Comparison of ENCODE assay signal across 12 cellular contexts in the genomic region with DNA sequence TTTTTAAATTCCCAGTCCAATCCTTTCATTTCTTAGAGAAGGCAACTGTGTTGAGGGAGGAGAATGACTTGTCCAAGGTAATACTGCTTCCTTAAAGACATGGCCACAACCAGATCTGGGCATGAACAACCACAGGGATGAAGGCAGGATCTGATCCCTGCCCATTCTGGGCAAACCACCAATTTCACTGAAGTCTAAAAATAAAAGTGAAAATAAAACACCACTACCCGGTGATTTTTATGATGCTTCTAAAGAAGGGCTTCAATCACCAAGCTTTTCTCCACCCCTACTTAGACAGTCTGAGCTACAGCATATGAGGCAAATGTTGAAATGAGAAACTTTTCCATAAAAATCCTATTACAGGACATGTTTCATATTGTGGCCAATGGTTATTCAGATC.
DNase-seq lines count a peak whose midpoint lies in the region; ATAC-seq and TF ChIP-seq lines count a peak whose summit lies in the region.
"Had no signal": no experiment of that assay in that cellular context is flagged by ENCODE, and none has a peak within 500 bp of the region (broad histone marks: within the 10 kb centered on the region; RNA-seq: fewer than 3 reads in every experiment).

No MANE protein-coding gene starts in this region.

- intact Hi-C loops in esophagus squamous epithelium (cut with DNase I): no loop called here
- intact Hi-C loops in colonic mucosa (cut with DNase I): no loop called here

- no peaks in the 10 kb centered on the region for H3K27me3 Mint-ChIP-seq in activated T-cell treated with anti-CD3 and anti-CD28 coated beads, Interleukin-2, amount 50 U/mL, for 72 hours (ENCODE audit: low read depth)
- H3K27me3 Mint-ChIP-seq in CD8-positive, alpha-beta memory T cell: peaks cover 2 to 8% of the 10 kb centered on the region in 2 donors
- H3K27me3 Mint-ChIP-seq: central memory CD8-positive, alpha-beta T cell had no signal

- peaks cover 2 to 3% of the 10 kb centered on the region in 2 donors for H3K36me3 Mint-ChIP-seq in activated T-cell treated with anti-CD3 and anti-CD28 coated beads, Interleukin-2, amount 50 U/mL, for 72 hours (ENCODE audit: insufficient read depth in 2 of 2)
- H3K36me3 Mint-ChIP-seq in CD8-positive, alpha-beta memory T cell: no peaks in the 10 kb centered on the region

- peaks cover 3% of the 10 kb centered on the region; the same call in 1 of the 2 replicates for H3K9me3 ChIP-seq in MG63
- H3K9me3 ChIP-seq in esophagus squamous epithelium: no peaks in the 10 kb centered on the region
- H3K9me3 ChIP-seq in colonic mucosa: no peaks in the 10 kb centered on the region
- no peaks in the 10 kb centered on the region for H3K9me3 ChIP-seq in CD8-positive, alpha-beta memory T cell (ENCODE audit: low read length)

- CTCF ChIA-PET in CD8-positive, alpha-beta memory T cell (lab: Charles Lee): no interaction called here

- H3K9ac ChIP-seq in colonic mucosa (ENCODE audit: low read depth in 2 of 2, low read length in 2 of 2): no peak overlapping the region

- H3K27me3 ChIP-seq in MG63 (no peaks in the 10 kb centered on the region), esophagus squamous epithelium (no peaks in the 10 kb centered on the region), colonic mucosa (no peaks in the 10 kb centered on the region)
- no peaks in the 10 kb centered on the region for H3K27me3 ChIP-seq in CD8-positive, alpha-beta memory T cell (ENCODE audit: insufficient read depth, low read length, poor library complexity, severe bottlenecking)

- H3K9me3 Mint-ChIP-seq in activated T-cell treated with anti-CD3 and anti-CD28 coated beads, Interleukin-2, amount 50 U/mL, for 72 hours: peaks cover 0 to 1% of the 10 kb centered on the region in 2 donors
- H3K9me3 Mint-ChIP-seq in CD8-positive, alpha-beta memory T cell: no peaks in the 10 kb centered on the region
- H3K9me3 Mint-ChIP-seq: central memory CD8-positive, alpha-beta T cell had no signal

- TF ChIP-seq POLR2A in esophagus squamous epithelium (IDR thresholded peaks at IDR 0.05): no peak

- POLR2A ChIA-PET in CD8-positive, alpha-beta memory T cell (lab: Charles Lee): no interaction called here

- H3K4me1 Mint-ChIP-seq in activated T-cell treated with anti-CD3 and anti-CD28 coated beads, Interleukin-2, amount 50 U/mL, for 72 hours (ENCODE audit: low read depth): peaks cover 41% of the 10 kb centered on the region
- H3K4me1 Mint-ChIP-seq in CD8-positive, alpha-beta memory T cell: peaks cover 0 to 2% (median 0%) of the 10 kb centered on the region in 3 donors
- H3K4me1 Mint-ChIP-seq: central memory CD8-positive, alpha-beta T cell had no signal

- H3K4me1 ChIP-seq in esophagus squamous epithelium (peaks cover 0 to 73% (median 32%) of the 10 kb centered on the region in 3 donors), colonic mucosa (no peaks in the 10 kb centered on the region)
- H3K4me1 ChIP-seq in CD8-positive, alpha-beta memory T cell (ENCODE audit: insufficient read depth, low read length): no peaks in the 10 kb centered on the region

- peak overlapping the region; percentile 43 to 55 for H3K4me3 Mint-ChIP-seq in activated T-cell treated with anti-CD3 and anti-CD28 coated beads, Interleukin-2, amount 50 U/mL, for 72 hours
- no peak overlapping the region for H3K4me3 Mint-ChIP-seq in CD8-positive, alpha-beta memory T cell
- H3K4me3 Mint-ChIP-seq: central memory CD8-positive, alpha-beta T cell had no signal

- peak overlapping the region in 3 of 4 donors; percentile 38 to 68 (median 54) for H3K27ac ChIP-seq in esophagus squamous epithelium
- no peak overlapping the region for H3K27ac ChIP-seq in colonic mucosa
- no peak overlapping the region for H3K27ac ChIP-seq in CD8-positive, alpha-beta memory T cell (ENCODE audit: low read depth, low read length)

- TF ChIP-seq CTCF in esophagus squamous epithelium (IDR thresholded peaks at IDR 0.05) (no peak), colonic mucosa (IDR thresholded peaks at IDR 0.05) (no peak)

- H3K36me3 ChIP-seq in MG63: peaks cover 20% of the 10 kb centered on the region
- H3K36me3 ChIP-seq in esophagus squamous epithelium: no peaks in the 10 kb centered on the region
- no peaks in the 10 kb centered on the region for H3K36me3 ChIP-seq in colonic mucosa
- no peaks in the 10 kb centered on the region for H3K36me3 ChIP-seq in CD8-positive, alpha-beta memory T cell (ENCODE audit: insufficient read depth, low read length)

- H3K27ac Mint-ChIP-seq in activated T-cell treated with anti-CD3 and anti-CD28 coated beads, Interleukin-2, amount 50 U/mL, for 72 hours: peak overlapping the region; percentile 85
- H3K27ac Mint-ChIP-seq in CD8-positive, alpha-beta memory T cell: peak overlapping the region in 1 of 8 donors; percentile 57

- 0 to 11% methylated on average over 1 of the region's 1 CpG for WGBS in esophagus squamous epithelium, 2 donors

- H3K4me3 ChIP-seq in MG63 (no peak overlapping the region), esophagus squamous epithelium (no peak overlapping the region), colonic mucosa (no peak overlapping the region)
- H3K4me3 ChIP-seq in CD8-positive, alpha-beta memory T cell (ENCODE audit: low read length): no peak overlapping the region

- ATAC-seq in activated T-cell treated with anti-CD3 and anti-CD28 coated beads, Interleukin-2, amount 50 U/mL, for 72 hours (replicated peaks in 1 of 2): peak; percentile 45 to 49
- ATAC-seq in GM21737 (IDR thresholded peaks at IDR 0.05; ENCODE audit: unreplicated experiment): no peak

- no peak for DNase-seq in activated T-cell treated with anti-CD3 and anti-CD28 coated beads, Interleukin-2, amount 50 U/mL, for 72 hours
- no peak for DNase-seq in activated T-cell treated with anti-CD3 and anti-CD28 coated beads, Interleukin-2, amount 50 U/mL, for 1 hour
- DNase-seq in MG63 (peak; percentile 43), esophagus squamous epithelium (lab: John Stamatoyannopoulos, UW) (no peak), stromal cell of bone marrow (ENCODE audit: low read depth) (peak; percentile 49), colonic mucosa (no peak)
- DNase-seq in CD8-positive, alpha-beta memory T cell: no peak
- DNase-seq: foreskin fibroblast; NCI-H2029; stimulated activated naive CD4-positive, alpha-beta T cell treated with Interleukin-2 at 50 U/mL for 16 hours had no signal

Comparison
In these comparisons a context has a peak if more than half of its experiments do, and no peak if none do; other contexts are left out.
1. DNase-seq: peak in MG63 (single experiment) and stromal cell of bone marrow (single experiment); none in activated T-cell treated with anti-CD3 and anti-CD28 coated beads, Interleukin-2, amount 50 U/mL, for 72 hours (0 of 2), activated T-cell treated with anti-CD3 and anti-CD28 coated beads, Interleukin-2, amount 50 U/mL, for 1 hour (single experiment), esophagus squamous epithelium (single experiment), colonic mucosa (single experiment) and CD8-positive, alpha-beta memory T cell (0 of 5).
2. H3K4me3 Mint-ChIP-seq: peak in activated T-cell treated with anti-CD3 and anti-CD28 coated beads, Interleukin-2, amount 50 U/mL, for 72 hours (2 of 2); none in CD8-positive, alpha-beta memory T cell (0 of 7).
3. H3K27ac ChIP-seq: peak in esophagus squamous epithelium (3 of 4); none in colonic mucosa (single experiment) and CD8-positive, alpha-beta memory T cell (single experiment).